Comparison of ENCODE assay signal across 8 cellular contexts in the genomic region with DNA sequence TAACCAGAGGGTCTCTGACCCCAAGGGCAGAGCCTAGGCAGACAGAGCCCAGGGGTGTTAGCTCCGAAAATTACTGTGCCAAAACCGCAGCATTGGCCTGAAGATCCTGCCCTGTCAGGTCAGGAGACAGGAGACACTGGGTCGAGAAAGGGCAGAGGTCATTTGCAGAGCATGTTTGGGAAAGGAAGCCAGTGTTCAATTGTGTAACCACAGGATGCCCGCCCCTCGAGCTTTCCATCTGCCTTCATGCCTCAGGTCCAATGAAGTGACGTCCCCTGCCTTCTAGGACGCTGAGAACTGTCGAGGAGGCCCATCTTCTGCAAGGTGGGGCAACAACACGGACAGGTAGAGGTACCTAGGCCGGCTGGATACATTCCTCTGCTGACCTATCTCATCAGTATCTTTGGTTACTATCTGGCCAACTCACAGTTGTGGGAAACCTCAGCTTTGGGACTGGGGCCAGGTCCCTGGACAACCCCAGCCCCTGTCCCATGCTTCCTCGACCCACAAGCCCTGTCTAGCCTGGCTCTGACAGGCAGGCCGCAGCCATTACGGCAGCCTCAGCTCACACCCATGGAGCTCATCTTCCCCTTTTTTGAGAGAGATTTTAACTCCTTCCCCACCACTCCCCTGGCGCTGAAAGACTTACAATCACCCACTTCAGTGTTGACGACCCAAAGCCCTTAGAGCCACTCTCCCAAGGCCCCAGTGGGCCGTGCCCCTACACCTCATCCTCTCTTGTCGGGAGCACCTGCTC. TPM values are rescaled to one million over a fixed set of nuclear protein-coding genes. Genes with fewer than 3 reads are reported as not detected.
A peak's percentile ranks its signal among the peaks of the same experiment; 100 is the strongest.
DNase-seq lines count a peak whose midpoint lies in the region; ATAC-seq and TF ChIP-seq lines count a peak whose summit lies in the region.

No MANE protein-coding gene starts in this region.

- TF ChIP-seq CTCF in AG04449 (IDR thresholded peaks at IDR 0.05; ENCODE audit: insufficient read depth, low read length, missing control alignments) (no peak), WERI-Rb-1 (IDR thresholded peaks at IDR 0.05; ENCODE audit: low read depth, low read length) (no peak), foreskin fibroblast (IDR thresholded peaks at IDR 0.05; ENCODE audit: low read depth, low read length) (no peak), osteoblast (IDR thresholded peaks at IDR 0.05; ENCODE audit: extremely low read depth, low read depth, low read length) (no peak)

- H3K36me3 ChIP-seq in WERI-Rb-1 (peaks cover 34% of the 10 kb centered on the region), osteoblast (ENCODE audit: insufficient read depth, low read length) (peaks cover 3% of the 10 kb centered on the region)

- peak; percentile 18 for ATAC-seq in GM19043 (IDR thresholded peaks at IDR 0.05; ENCODE audit: low read depth, unreplicated experiment)
- peak; percentile 39 for ATAC-seq in HG03460 (IDR thresholded peaks at IDR 0.05; ENCODE audit: unreplicated experiment)

- H3K4me1 ChIP-seq in osteoblast (ENCODE audit: insufficient read depth, low read length) = peaks cover 15% of the 10 kb centered on the region

- peaks cover 41% of the 10 kb centered on the region for H4K20me1 ChIP-seq in osteoblast (ENCODE audit: insufficient read depth, low read length)

- POLR2A ChIA-PET in AG04449 (lab: Yijun Ruan, JAX) = interaction anchor here (1.2 kb wide), 1 partner anchor 8 kb away, joined by 3 read pairs; no protein-coding TSS in a partner anchor

- peaks cover 66% of the 10 kb centered on the region for H3K79me2 ChIP-seq in osteoblast (ENCODE audit: insufficient read depth, low read length)

- no peak for DNase-seq in AG04449 (ENCODE audit: low read depth, low spot score)
- no peak for DNase-seq in WERI-Rb-1
- DNase-seq in foreskin fibroblast = peak in 1 of 2 donors; percentile 42
- DNase-seq in osteoblast (ENCODE audit: insufficient read length, low spot score, missing footprints) = peak; percentile 86
- no peak for DNase-seq in DMS53 treated with DMSO at 0.1 percent for 48 hours (lab: John Stamatoyannopoulos, UW; ENCODE audit: unreplicated experiment)
- DNase-seq in NCI-H446 (lab: John Stamatoyannopoulos, UW) = no peak

- no peaks in the 10 kb centered on the region for H3K9me3 ChIP-seq in WERI-Rb-1 (ENCODE audit: severe bottlenecking)
- no peaks in the 10 kb centered on the region for H3K9me3 ChIP-seq in osteoblast (ENCODE audit: low read depth, low read length)

- peak overlapping the region; percentile 23 for H2AFZ ChIP-seq in osteoblast (ENCODE audit: low read length)

- H3K27ac ChIP-seq in WERI-Rb-1 (peak overlapping the region; percentile 75), osteoblast (ENCODE audit: low read depth, low read length) (peak overlapping the region; percentile 65)

- H3K4me2 ChIP-seq in osteoblast (ENCODE audit: insufficient read depth, low read length) = peak overlapping the region; percentile 89

- CTCF ChIA-PET in AG04449 (lab: Yijun Ruan, JAX) = interaction anchor here (0.8 to 3.1 kb wide), 8 partner anchors 8 to 265 kb away, joined by 3 to 16 read pairs (median 4); no protein-coding TSS in a partner anchor

- H3K27me3 ChIP-seq in WERI-Rb-1 (ENCODE audit: insufficient read depth, low read depth, severe bottlenecking) (no peaks in the 10 kb centered on the region), osteoblast (ENCODE audit: insufficient read depth, low read length) (no peaks in the 10 kb centered on the region)

- H3K4me3 ChIP-seq in AG04449 (ENCODE audit: low read depth, low read length) (peak overlapping the region; percentile 76), WERI-Rb-1 (ENCODE audit: low read depth, low read length) (peak overlapping the region; percentile 82), foreskin fibroblast (ENCODE audit: low read depth in 1 of 2, low read length in 2 of 2) (peak overlapping the region; percentile 93 to 94), osteoblast (ENCODE audit: insufficient read depth, low read length) (peak overlapping the region; percentile 84)

RNA-seq across cellular contexts. Expression of a gene that starts 1.3 kb away (rescaled TPM):
- total RNA-seq in osteoblast = 24.2 and 25.0 TPM in 2 replicates

RNA-seq across cellular contexts. Expression of a gene that starts 17.2 kb away (rescaled TPM):
- not detected in 2 replicates for total RNA-seq in osteoblast

RNA-seq across cellular contexts. Expression of a gene that starts 20.5 kb away (rescaled TPM):
- not detected in 2 replicates for total RNA-seq in osteoblast

RNA-seq across cellular contexts. Expression of a gene that starts 50.4 kb away (rescaled TPM):
- total RNA-seq in osteoblast = not detected in 2 replicates
